17 cellular contexts compared by ENCODE assay signal in genomic region chr5:103375863-103376591, GRCh38.
DNase-seq lines count a peak whose midpoint lies in the region; ATAC-seq, FAIRE-seq and TF ChIP-seq lines count a peak whose summit lies in the region.
"Had no signal": no experiment of that assay in that cellular context is flagged by ENCODE, and none has a peak within 500 bp of the region (broad histone marks: within the 10 kb centered on the region; RNA-seq: fewer than 3 reads in every experiment).

No MANE protein-coding gene starts in this region.

- DNase-seq in HepG2 (ENCODE audit: low spot score) (peak; percentile 15), right lobe of liver (no peak), bronchial epithelial cell (ENCODE audit: low read depth) (peak; percentile 43), mesothelial cell of epicardium (ENCODE audit: low spot score in 2 of 2, unreplicated experiment in 2 of 2) (no peak), T-helper 9 cell (no peak), heart left ventricle (no peak)
- no peak for DNase-seq in activated effector memory CD4-positive, alpha-beta T cell treated with anti-CD3 and anti-CD28 coated beads, Interleukin-2, amount 50 U/mL, for 16 hours
- DNase-seq: CD8-positive, alpha-beta memory T cell; GDM1; H9; NCI-H1436; NCI-H510A; NCI-H82 had no signal

- no peaks in the 10 kb centered on the region for H3K36me3 Mint-ChIP-seq in mesothelial cell of epicardium
- H3K36me3 Mint-ChIP-seq: CD8-positive, alpha-beta memory T cell had no signal

- no peaks in the 10 kb centered on the region for H3K27me3 ChIP-seq in HepG2 (ENCODE audit: control insufficient read depth in 1 of 2, insufficient read depth in 2 of 2, low read length in 2 of 2)
- no peaks in the 10 kb centered on the region for H3K27me3 ChIP-seq in right lobe of liver
- H3K27me3 ChIP-seq in bronchial epithelial cell (ENCODE audit: control insufficient read depth, insufficient read depth, low read length) = no peaks in the 10 kb centered on the region
- no peaks in the 10 kb centered on the region for H3K27me3 ChIP-seq in heart left ventricle
- H3K27me3 ChIP-seq: BLaER1 had no signal

- no peak overlapping the region for H2AFZ ChIP-seq in HepG2 (ENCODE audit: low read length)
- H2AFZ ChIP-seq: PC-9 had no signal

- peak; percentile 79 for ATAC-seq in HepG2
- no peak for ATAC-seq in right lobe of liver
- ATAC-seq in GM21619 (IDR thresholded peaks at IDR 0.05; ENCODE audit: unreplicated experiment) = no peak
- ATAC-seq in heart left ventricle = no peak

- no peaks in the 10 kb centered on the region for H3K36me3 ChIP-seq in HepG2 (replicated peaks in 1 of 2; ENCODE audit: control insufficient read depth in 1 of 2, insufficient read depth in 2 of 2, low read length in 2 of 2)
- no peaks in the 10 kb centered on the region for H3K36me3 ChIP-seq in right lobe of liver
- no peaks in the 10 kb centered on the region for H3K36me3 ChIP-seq in bronchial epithelial cell (ENCODE audit: control insufficient read depth, insufficient read depth, low read length)
- no peaks in the 10 kb centered on the region for H3K36me3 ChIP-seq in heart left ventricle
- H3K36me3 ChIP-seq: BLaER1 had no signal

- H3K9me3 Mint-ChIP-seq in mesothelial cell of epicardium = peaks cover 8% of the 10 kb centered on the region
- H3K9me3 Mint-ChIP-seq: CD8-positive, alpha-beta memory T cell; H9 had no signal

- intact Hi-C loops in HepG2 (cut with micrococcal nuclease; ENCODE audit: unreplicated experiment) = loop anchor here (10.0 kb wide), 1 partner anchor 121 kb away; the partner anchor contains the start of gene MACIR
- intact Hi-C loops in right lobe of liver (cut with DNase I) = no loop called here
- intact Hi-C loops in heart left ventricle (cut with DNase I) = loop anchor here in 1 of 10 donors (10.0 kb wide), 1 partner anchor 151 kb away; no protein-coding TSS in a partner anchor

- TF ChIP-seq CTCF in HepG2 (CRISPR knock-in tag; IDR thresholded peaks at IDR 0.05) = no peak
- TF ChIP-seq CTCF in right lobe of liver (IDR thresholded peaks at IDR 0.05) = no peak
- TF ChIP-seq CTCF in bronchial epithelial cell (IDR thresholded peaks at IDR 0.05; ENCODE audit: insufficient read depth, low read length, severe bottlenecking) = no peak
- no peak for TF ChIP-seq CTCF in mesothelial cell of epicardium (IDR thresholded peaks at IDR 0.05; ENCODE audit: unreplicated experiment)
- TF ChIP-seq CTCF in heart left ventricle (IDR thresholded peaks at IDR 0.05) = no peak

- H3K4me1 ChIP-seq in HepG2 (ENCODE audit: insufficient read depth, low read length) = peaks cover 18% of the 10 kb centered on the region
- no peaks in the 10 kb centered on the region for H3K4me1 ChIP-seq in right lobe of liver
- H3K4me1 ChIP-seq in heart left ventricle = peaks cover 0 to 5% (median 0%) of the 10 kb centered on the region in 12 donors
- H3K4me1 ChIP-seq: BLaER1 had no signal

- H3K4me1 Mint-ChIP-seq in mesothelial cell of epicardium = peaks cover 23% of the 10 kb centered on the region
- H3K4me1 Mint-ChIP-seq: CD8-positive, alpha-beta memory T cell had no signal

- H3K27me3 Mint-ChIP-seq in mesothelial cell of epicardium (ENCODE audit: low read depth) = no peaks in the 10 kb centered on the region

- in situ Hi-C loops in HepG2 (cut with HindIII; ENCODE audit: extremely low pct_ligation_motif_present, low pct_unique_long_range_greater_than_20kb) = no loop called here

- POLR2A ChIA-PET in HepG2 (lab: Yijun Ruan, JAX) = no interaction called here

- CTCF ChIA-PET in HepG2 (lab: Yijun Ruan, JAX; ENCODE audit: low intra/inter-chr PET ratio, low total read pairs) = no interaction called here

- no peaks in the 10 kb centered on the region for H3K79me2 ChIP-seq in HepG2 (ENCODE audit: insufficient read depth, low read length)

- H4K20me1 ChIP-seq in HepG2 (ENCODE audit: insufficient read depth, low read length) = no peaks in the 10 kb centered on the region
- H4K20me1 ChIP-seq: BLaER1 had no signal

- peak overlapping the region; percentile 6 for H3K27ac Mint-ChIP-seq in mesothelial cell of epicardium
- H3K27ac Mint-ChIP-seq: CD8-positive, alpha-beta memory T cell; H9 had no signal

- H3K9me3 ChIP-seq in HepG2 (ENCODE audit: low read length) (no peaks in the 10 kb centered on the region), right lobe of liver (no peaks in the 10 kb centered on the region), heart left ventricle (no peaks in the 10 kb centered on the region)
- H3K9me3 ChIP-seq: BLaER1 had no signal

- TF ChIP-seq EP300 in HepG2 (IDR thresholded peaks at IDR 0.05; ENCODE audit: low read depth in 2 of 2, low read length in 2 of 2) (no peak), HepG2 (CRISPR knock-in tag; IDR thresholded peaks at IDR 0.05; ENCODE audit: borderline replicate concordance) (no peak)

- H3K4me3 ChIP-seq in HepG2 (replicated peaks in 1 of 3; ENCODE audit: insufficient read depth in 1 of 3, low read depth in 2 of 3, low read length in 3 of 3) (no peak overlapping the region), right lobe of liver (no peak overlapping the region), bronchial epithelial cell (ENCODE audit: low read depth, low read length) (no peak overlapping the region), heart left ventricle (no peak overlapping the region)
- H3K4me3 ChIP-seq: BLaER1, K562, PC-9 had no signal

- H3K4me3 Mint-ChIP-seq in mesothelial cell of epicardium = no peak overlapping the region
- H3K4me3 Mint-ChIP-seq: CD8-positive, alpha-beta memory T cell; H9 had no signal

- TF ChIP-seq POLR2A in HepG2 (IDR thresholded peaks at IDR 0.05; ENCODE audit: insufficient read depth in 1 of 2, low read depth in 2 of 2, low read length in 2 of 2) (no peak), right lobe of liver (IDR thresholded peaks at IDR 0.05) (no peak), heart left ventricle (IDR thresholded peaks at IDR 0.05) (no peak)

- 5% methylated on average over 3 of the region's 3 CpGs for WGBS in HepG2 (ENCODE audit: low lambda C conversion rate)
- WGBS in right lobe of liver (ENCODE audit: insufficient coverage, low coverage, low lambda C conversion rate, missing lambda C conversion rate) = 67% methylated on average over 3 of the region's 3 CpGs
- WGBS in heart left ventricle, 4 donors = 96 to 99% (median 98%) methylated on average over 3 of the region's 3 CpGs

- BruUV-seq in HepG2 (replicated peaks; lab: Mats Ljungman, UMichigan) = no TSS peak

- peak overlapping the region; percentile 34 for H3K4me2 ChIP-seq in HepG2 (ENCODE audit: low read depth, low read length)
- H3K4me2 ChIP-seq: BLaER1, PC-9 had no signal

- FAIRE-seq in HepG2 (lab: Jason Lieb, UNC) = peak; percentile 42
- FAIRE-seq in bronchial epithelial cell (lab: Jason Lieb, UNC) = no peak
- FAIRE-seq: K562 had no signal

- no peak for TF ChIP-seq RAD21 in HepG2 (CRISPR knock-in tag; IDR thresholded peaks at IDR 0.05)

- H3K27ac ChIP-seq in HepG2 (ENCODE audit: extremely low read length, insufficient read depth, low read length) (no peak overlapping the region), right lobe of liver (no peak overlapping the region), heart left ventricle (no peak overlapping the region)
- H3K27ac ChIP-seq: BLaER1, PC-9 had no signal

- H3K9ac ChIP-seq in HepG2 (ENCODE audit: insufficient read depth, low read depth, low read length) = no peak overlapping the region
- H3K9ac ChIP-seq: BLaER1 had no signal

TF ChIP-seq in HepG2, 621 proteins besides CTCF, POLR2A, EP300 and RAD21:
- TF ChIP-seq KLF9 (CRISPR knock-in tag; IDR thresholded peaks at IDR 0.05; ENCODE audit: low read depth) (no peak), TP53 (CRISPR knock-in tag; conservative IDR thresholded peaks at IDR 0.05) (no peak), ZHX1 (CRISPR knock-in tag; IDR thresholded peaks at IDR 0.05; ENCODE audit: low read depth) (no peak), HNF4A (CRISPR knock-in tag; IDR thresholded peaks at IDR 0.05) (peak; percentile 32; the same call in 1 of the 2 replicates), CREB1 (IDR thresholded peaks at IDR 0.05) (no peak), CREB1 (CRISPR knock-in tag; IDR thresholded peaks at IDR 0.05) (no peak), MEIS1 (CRISPR knock-in tag; IDR thresholded peaks at IDR 0.05; ENCODE audit: borderline replicate concordance) (no peak), ZNF549 (CRISPR knock-in tag; IDR thresholded peaks at IDR 0.05) (no peak), HOXA7 (CRISPR knock-in tag; IDR thresholded peaks at IDR 0.05) (no peak)

Comparison
In these comparisons a context has a peak if more than half of its experiments do, and no peak if none do; other contexts are left out.
1. DNase-seq: peak in HepG2 (single experiment) and bronchial epithelial cell (single experiment); none in right lobe of liver (0 of 3), mesothelial cell of epicardium (0 of 2), T-helper 9 cell (single experiment), activated effector memory CD4-positive, alpha-beta T cell treated with anti-CD3 and anti-CD28 coated beads, Interleukin-2, amount 50 U/mL, for 16 hours (single experiment) and heart left ventricle (0 of 5).